Comparison of ENCODE assay signal across 9 cellular contexts in genomic region chr12:128820723-128821432, GRCh38. TPM values are rescaled to one million over a fixed set of nuclear protein-coding genes. Genes with fewer than 3 reads are reported as not detected.
DNase-seq lines count a peak whose midpoint lies in the region; ATAC-seq and TF ChIP-seq lines count a peak whose summit lies in the region.
"Had no signal": no experiment of that assay in that cellular context is flagged by ENCODE, and none has a peak within 500 bp of the region (broad histone marks: within the 10 kb centered on the region; RNA-seq: fewer than 3 reads in every experiment).

No MANE protein-coding gene starts in this region.

- no peaks in the 10 kb centered on the region for H3K9me3 Mint-ChIP-seq in neural progenitor cell

- no peak overlapping the region for H2BK15ac ChIP-seq in mesenchymal stem cell (ENCODE audit: low read depth, poor library complexity, severe bottlenecking)

- H3K18ac ChIP-seq in mesenchymal stem cell (ENCODE audit: low read depth in 1 of 2, low read length in 2 of 2): no peak overlapping the region

- H3K4me3 ChIP-seq in GM12864 (ENCODE audit: low read depth, low read length) (peak overlapping the region; percentile 94), adrenal gland (no peak overlapping the region), neural progenitor cell (no peak overlapping the region), mesenchymal stem cell (ENCODE audit: insufficient read depth in 1 of 2, low read depth in 1 of 2, low read length in 2 of 2) (no peak overlapping the region)

- H3K27ac Mint-ChIP-seq in neural progenitor cell: peak overlapping the region; percentile 33

- H3K9ac ChIP-seq in neural progenitor cell (no peak overlapping the region), mesenchymal stem cell (ENCODE audit: low read length) (no peak overlapping the region)
- H3K9ac ChIP-seq: KMS-11 had no signal

- H3K36me3 ChIP-seq in adrenal gland (replicated peaks in 1 of 2) (no peaks in the 10 kb centered on the region), neural progenitor cell (no peaks in the 10 kb centered on the region), mesenchymal stem cell (ENCODE audit: control insufficient read depth in 1 of 2, insufficient read depth in 2 of 2, low read depth in 1 of 2, low read length in 2 of 2) (peaks cover 7 to 14% of the 10 kb centered on the region in 2 experiments)

- peak overlapping the region in 2 of 5 donors; percentile 19 to 57 for H3K27ac ChIP-seq in adrenal gland
- no peak overlapping the region for H3K27ac ChIP-seq in neural progenitor cell
- H3K27ac ChIP-seq in mesenchymal stem cell (ENCODE audit: low read length, poor library complexity, severe bottlenecking): no peak overlapping the region
- H3K27ac ChIP-seq: KMS-11 had no signal

- no peaks in the 10 kb centered on the region for H3K27me3 ChIP-seq in adrenal gland
- H3K27me3 ChIP-seq in neural progenitor cell: no peaks in the 10 kb centered on the region
- H3K27me3 ChIP-seq in mesenchymal stem cell (ENCODE audit: control insufficient read depth in 1 of 2, insufficient read depth in 1 of 2, low read length in 2 of 2): no peaks in the 10 kb centered on the region

- peaks cover 2% of the 10 kb centered on the region for H3K79me1 ChIP-seq in mesenchymal stem cell (replicated peaks; ENCODE audit: low read length, poor library complexity, severe bottlenecking)

- H3K27me3 Mint-ChIP-seq in neural progenitor cell (ENCODE audit: insufficient read depth, low read depth): no peaks in the 10 kb centered on the region

- intact Hi-C loops in adrenal gland (cut with DNase I): no loop called here

- H3K4me1 ChIP-seq in adrenal gland (replicated peaks in 1 of 2): peaks cover 22 to 53% of the 10 kb centered on the region in 2 donors
- peaks cover 49% of the 10 kb centered on the region for H3K4me1 ChIP-seq in neural progenitor cell
- peaks cover 35% of the 10 kb centered on the region for H3K4me1 ChIP-seq in mesenchymal stem cell (ENCODE audit: control insufficient read depth, insufficient read depth, low read depth, low read length)

- peaks cover 15% of the 10 kb centered on the region for H3K36me3 Mint-ChIP-seq in neural progenitor cell

- no peak for TF ChIP-seq CTCF in GM12864 (IDR thresholded peaks at IDR 0.05; ENCODE audit: low read depth, low read length, missing control alignments)
- TF ChIP-seq CTCF in adrenal gland (IDR thresholded peaks at IDR 0.05): no peak
- no peak for TF ChIP-seq CTCF in neural progenitor cell (IDR thresholded peaks at IDR 0.05)

- H3K14ac ChIP-seq in mesenchymal stem cell (ENCODE audit: low read length in 2 of 2): no peak overlapping the region

- H2BK5ac ChIP-seq in mesenchymal stem cell (ENCODE audit: low read depth, low read length, poor library complexity, severe bottlenecking): no peak overlapping the region

- no peak overlapping the region for H2BK120ac ChIP-seq in mesenchymal stem cell (ENCODE audit: low read depth, low read length)

- ATAC-seq in GM19438 (IDR thresholded peaks at IDR 0.05; ENCODE audit: low read depth, unreplicated experiment) (peak; percentile 53), HG03432 (IDR thresholded peaks at IDR 0.05; ENCODE audit: unreplicated experiment) (peak; percentile 51)

- no peak overlapping the region for H2BK12ac ChIP-seq in mesenchymal stem cell (ENCODE audit: low read length in 2 of 2)

- DNase-seq in GM12864 (ENCODE audit: low read depth): peak; percentile 87
- DNase-seq in adrenal gland: peak in 6 of 7 donors; percentile 30 to 74 (median 50)
- no peak for DNase-seq in neural progenitor cell (ENCODE audit: low spot score)
- DNase-seq in mesenchymal stem cell: no peak
- DNase-seq in cerebellar nuclear complex (lab: John Stamatoyannopoulos, UW): no peak
- DNase-seq in NCI-H1105 (lab: John Stamatoyannopoulos, UW): no peak

- no peak for TF ChIP-seq POLR2A in adrenal gland (IDR thresholded peaks at IDR 0.05)

- peaks cover 23% of the 10 kb centered on the region for H3F3A ChIP-seq in neural progenitor cell (ENCODE audit: low read depth)

- no peak overlapping the region for H3K23ac ChIP-seq in mesenchymal stem cell (ENCODE audit: low read length in 2 of 2)

- H4K91ac ChIP-seq in mesenchymal stem cell (ENCODE audit: low read length): no peak overlapping the region

- H2AK5ac ChIP-seq in mesenchymal stem cell (ENCODE audit: low read length, severe bottlenecking): no peak overlapping the region

- H3K4me2 ChIP-seq in neural progenitor cell (no peak overlapping the region), mesenchymal stem cell (ENCODE audit: low read length, poor library complexity, severe bottlenecking) (no peak overlapping the region)
- H3K4me2 ChIP-seq: KMS-11 had no signal

- no peak overlapping the region for H3K4ac ChIP-seq in mesenchymal stem cell (ENCODE audit: low read depth in 1 of 2, low read length in 2 of 2)

- 71 to 75% (median 73%) methylated on average over 7 of the region's 7 CpGs for WGBS in adrenal gland, 4 donors
- WGBS in mesenchymal stem cell: 91% methylated on average over 7 of the region's 7 CpGs

- H2AFZ ChIP-seq in neural progenitor cell (replicated peaks): no peak overlapping the region
- no peak overlapping the region for H2AFZ ChIP-seq in mesenchymal stem cell (ENCODE audit: low read depth, low read length)

- no peaks in the 10 kb centered on the region for H3K9me3 ChIP-seq in adrenal gland (replicated peaks in 1 of 3)
- H3K9me3 ChIP-seq in neural progenitor cell (ENCODE audit: low read depth): no peaks in the 10 kb centered on the region
- no peaks in the 10 kb centered on the region for H3K9me3 ChIP-seq in mesenchymal stem cell (ENCODE audit: control insufficient read depth, low read length)

- peaks cover 76% of the 10 kb centered on the region for H3K79me2 ChIP-seq in neural progenitor cell (ENCODE audit: low read depth)

- H3K4me3 Mint-ChIP-seq in neural progenitor cell: peak overlapping the region; percentile 24

- peaks cover 72% of the 10 kb centered on the region for H4K20me1 ChIP-seq in neural progenitor cell (ENCODE audit: low read depth)

- H3K4me1 Mint-ChIP-seq in neural progenitor cell: peaks cover 44% of the 10 kb centered on the region

- no peak overlapping the region for H4K8ac ChIP-seq in mesenchymal stem cell (ENCODE audit: low read length)

RNA-seq across cellular contexts. Expression of gene SLC15A4, which starts 2.9 kb away (rescaled TPM):
- 10 to 100 TPM; 14.8 to 31.5 (median 17.7) TPM for total RNA-seq in adrenal gland
- polyA plus RNA-seq in adrenal gland: 10 to 100 TPM in 1 of 3 donors, 1 to 10 TPM in 2; 7.1 to 13.0 (median 8.8) TPM
- 42.3 and 45.7 TPM in 2 replicates for total RNA-seq in neural progenitor cell (ENCODE audit: low replicate concordance)
- 20.3 TPM for polyA plus RNA-seq in mesenchymal stem cell (2013, experiment 1 of 2)
- 20.9 TPM for polyA plus RNA-seq in mesenchymal stem cell (2013, experiment 2 of 2)

RNA-seq across cellular contexts. Expression of gene GLT1D1, which starts 32.4 kb away (rescaled TPM):
- total RNA-seq in adrenal gland (under 1 TPM in 4 of 8 donors, not detected in 4; 0.18 to 0.50 (median 0.27) TPM), neural progenitor cell (ENCODE audit: low replicate concordance) (5.4 and 7.9 TPM in 2 replicates)
- polyA plus RNA-seq in adrenal gland: under 1 TPM; 0.07 to 0.40 (median 0.38) TPM
- polyA plus RNA-seq in mesenchymal stem cell (2013, experiment 1 of 2): not detected
- not detected for polyA plus RNA-seq in mesenchymal stem cell (2013, experiment 2 of 2)

Comparison
In these comparisons a context has a peak if more than half of its experiments do, and no peak if none do; other contexts are left out.
1. DNase-seq: peak in GM12864 (single experiment) and adrenal gland (6 of 7); none in neural progenitor cell (single experiment), mesenchymal stem cell (single experiment), cerebellar nuclear complex (0 of 2) and NCI-H1105 (single experiment).